In genomic region chr14:67359775-67360468, GRCh38 we compare ENCODE assay signal across 8 cellular contexts. TPM values are rescaled to one million over a fixed set of nuclear protein-coding genes. Genes with fewer than 3 reads are reported as not detected.
DNase-seq lines count a peak whose midpoint lies in the region; ATAC-seq and TF ChIP-seq lines count a peak whose summit lies in the region.

Gene ATP6V1D (minus strand): TSS chr14:67359804. CDS start chr14:67359698, 106 bp downstream.
Gene EIF2S1 (plus strand): TSS chr14:67360328. CDS start chr14:67364768, 4,440 bp downstream.

- H3K27ac ChIP-seq in PC-3 (ENCODE audit: low read length) (peak within 1 kb of the TSS; percentile 79), mucosa of rectum (ENCODE audit: low read depth in 2 of 2, low read length in 2 of 2) (peak within 1 kb of the TSS; percentile 97)

- POLR2A ChIA-PET in PC-3 (lab: Charles Lee; ENCODE audit: unreplicated experiment): interaction anchor here (0.6 to 0.9 kb wide), 8 partner anchors 9 to 790 kb away, joined by 3 to 6 read pairs (median 4); partner anchors contain the start of gene PIGH

- H3K4me2 ChIP-seq in PC-3 (ENCODE audit: low read length): peak within 1 kb of the TSS; percentile 88

- DNase-seq in DMS153 treated with DMSO at 0.1 percent for 48 hours (lab: John Stamatoyannopoulos, UW; ENCODE audit: unreplicated experiment): peak; percentile 93
- DNase-seq in PC-3: peak; percentile 99
- DNase-seq in activated T-cell treated with anti-CD3 and anti-CD28 coated beads, Interleukin-2, amount 50 U/mL, for 1 hour: peak; percentile 99
- DNase-seq in epithelial cell of proximal tubule (ENCODE audit: low read depth): peak; percentile 90
- DNase-seq in stimulated activated CD8-positive, alpha-beta memory T cell treated with anti-CD3 and anti-CD28 coated beads, Interleukin-7, amount 100 ng/mL, for 1 hour (ENCODE audit: low read depth in 2 of 2): peak; percentile 99

- H3K36me3 ChIP-seq in PC-3 (ENCODE audit: low read depth, low read length) (peaks cover 15% of the 10 kb centered on the region), mucosa of rectum (ENCODE audit: control insufficient read depth in 2 of 2, insufficient read depth in 2 of 2, low read length in 2 of 2) (peaks cover 4 to 6% of the 10 kb centered on the region in 2 donors)

- H3K9ac ChIP-seq in PC-3 (ENCODE audit: low read length): peak within 1 kb of the TSS; percentile 91
- H3K9ac ChIP-seq in mucosa of rectum (ENCODE audit: low read depth in 1 of 2, low read length in 2 of 2): peak within 1 kb of the TSS; percentile 91 to 97

- no peaks in the 10 kb centered on the region for H3F3A ChIP-seq in PC-3 (ENCODE audit: low read length, unreplicated experiment)

- peaks cover 94% of the 10 kb centered on the region for H3K79me2 ChIP-seq in PC-3 (ENCODE audit: low read length)

- peak; percentile 31; the same call in 1 of the 2 replicates for TF ChIP-seq RAD21 in Ishikawa (IDR thresholded peaks at IDR 0.05; ENCODE audit: low read depth)

- H4K20me1 ChIP-seq in PC-3 (ENCODE audit: low read length): peaks cover 48% of the 10 kb centered on the region

- TF ChIP-seq CTCF in PC-3 (conservative IDR thresholded peaks at IDR 0.05; ENCODE audit: low read depth, low read length): peak; percentile 100
- TF ChIP-seq CTCF in epithelial cell of proximal tubule (conservative IDR thresholded peaks at IDR 0.05; ENCODE audit: low read depth, low read length): peak; percentile 97

- H2AFZ ChIP-seq in PC-3 (ENCODE audit: low read length): peak within 1 kb of the TSS; percentile 84

- intact Hi-C loops in PC-3 (cut with micrococcal nuclease): loop anchor here (1.0 to 2.0 kb wide), 4 partner anchors 119 to 852 kb away; partner anchors contain the start of genes GPHN, PALS1 and RDH11

- H3K27me3 ChIP-seq in PC-3 (ENCODE audit: low read length): no peaks in the 10 kb centered on the region
- no peaks in the 10 kb centered on the region for H3K27me3 ChIP-seq in mucosa of rectum (ENCODE audit: control insufficient read depth in 2 of 2, insufficient read depth in 2 of 2, low read length in 2 of 2)

- no TSS peak for BruUV-seq in PC-3 (replicated peaks; lab: Mats Ljungman, UMichigan)

- ATAC-seq in GM21529 (IDR thresholded peaks at IDR 0.05; ENCODE audit: unreplicated experiment) (peak; percentile 89), PC-3 (peak; percentile 85)

- peak within 1 kb of the TSS; percentile 83 for H3K4me3 ChIP-seq in PC-3 (ENCODE audit: low read length)
- peak within 1 kb of the TSS; percentile 94 for H3K4me3 ChIP-seq in epithelial cell of proximal tubule (ENCODE audit: low read depth, low read length)
- peak within 1 kb of the TSS; percentile 99 for H3K4me3 ChIP-seq in mucosa of rectum (ENCODE audit: low read length in 2 of 2)

- H3K9me3 ChIP-seq in PC-3 (ENCODE audit: low read length): no peaks in the 10 kb centered on the region
- H3K9me3 ChIP-seq in mucosa of rectum (ENCODE audit: control insufficient read depth in 2 of 2, low read length in 2 of 2): no peaks in the 10 kb centered on the region

- no peaks in the 10 kb centered on the region for H3K9me2 ChIP-seq in PC-3 (replicated peaks; ENCODE audit: low read length)

- TF ChIP-seq EP300 in Ishikawa (IDR thresholded peaks at IDR 0.05; ENCODE audit: borderline replicate concordance): no peak

- CTCF ChIA-PET in PC-3 (lab: Charles Lee): interaction anchor here (0.6 to 1.3 kb wide), 15 partner anchors 9 to 1451 kb away, joined by 3 to 7 read pairs (median 4); no protein-coding TSS in a partner anchor

- peaks cover 40% of the 10 kb centered on the region for H3K4me1 ChIP-seq in PC-3 (ENCODE audit: insufficient read depth, low read length)
- peaks cover 17 to 19% of the 10 kb centered on the region in 2 donors for H3K4me1 ChIP-seq in mucosa of rectum (ENCODE audit: control insufficient read depth in 2 of 2, insufficient read depth in 2 of 2, low read length in 2 of 2)

TF ChIP-seq in Ishikawa, 13 proteins besides CTCF, POLR2A, EP300 and RAD21:
- TF ChIP-seq REST (IDR thresholded peaks at IDR 0.05; ENCODE audit: low read depth) (no peak), YY1 (IDR thresholded peaks at IDR 0.05; ENCODE audit: low read depth) (no peak; the same call in 1 of the 2 replicates), USF1 (IDR thresholded peaks at IDR 0.05) (peak; percentile 93), CREB1 (IDR thresholded peaks at IDR 0.05; ENCODE audit: low read depth) (peak; percentile 57; the same call in 1 of the 2 replicates), TAF1 (IDR thresholded peaks at IDR 0.05; ENCODE audit: low read depth) (peak; percentile 87), NFIC (IDR thresholded peaks at IDR 0.05) (no peak), CEBPB (IDR thresholded peaks at IDR 0.05) (no peak), TCF12 (IDR thresholded peaks at IDR 0.05; ENCODE audit: low read depth) (0 out of 2 replicates have a peak, but pooled peaks have one; percentile 34), TEAD4 (IDR thresholded peaks at IDR 0.05) (peak; percentile 13; the same call in 1 of the 2 replicates), ZBTB7A (IDR thresholded peaks at IDR 0.05; ENCODE audit: low read depth) (no peak), FOXM1 (IDR thresholded peaks at IDR 0.05; ENCODE audit: borderline replicate concordance, low read depth) (0 out of 2 replicates have a peak, but pooled peaks have one; percentile 19), EGR1 (IDR thresholded peaks at IDR 0.05) (no peak), MAX (IDR thresholded peaks at IDR 0.05) (peak; percentile 87)

RNA-seq across cellular contexts. Expression of gene ATP6V1D, which starts in this region (rescaled TPM):
- total RNA-seq in PC-3 (2014; rRNA removed) (69.6 and 85.9 TPM in 2 replicates), epithelial cell of proximal tubule (82.9 and 142 TPM in 2 replicates)

RNA-seq across cellular contexts. Expression of gene EIF2S1, which starts in this region (rescaled TPM):
- 345 and 415 TPM in 2 replicates for total RNA-seq in PC-3 (2014; rRNA removed)
- 175 and 291 TPM in 2 replicates for total RNA-seq in epithelial cell of proximal tubule

Comparison
In these comparisons a context has a peak if more than half of its experiments do, and no peak if none do; other contexts are left out.
1. Peak in every context shown above with its lines: DNase-seq, ATAC-seq, H3K4me3 ChIP-seq and H3K27ac ChIP-seq.